22 cellular contexts compared by ENCODE assay signal in the genomic region with DNA sequence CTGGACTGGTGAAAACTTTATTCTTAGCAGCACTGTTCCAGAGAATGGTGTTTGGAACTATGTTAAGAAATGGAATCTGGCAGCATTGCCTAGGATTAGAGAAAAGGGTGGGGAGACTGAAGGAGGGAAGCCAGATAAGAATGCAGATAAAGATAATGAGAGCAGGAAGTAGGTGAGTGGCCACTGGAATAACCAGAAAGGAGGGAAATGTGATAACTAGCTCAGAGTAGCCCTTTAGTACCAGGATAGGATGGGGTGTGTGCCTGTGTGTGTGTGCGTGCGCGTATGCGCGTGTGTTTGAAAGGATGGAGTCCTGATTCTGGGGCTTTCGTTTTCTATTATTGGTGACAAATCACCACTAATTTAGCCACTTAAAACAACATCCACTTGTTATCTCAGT. TPM values are rescaled to one million over a fixed set of nuclear protein-coding genes. Genes with fewer than 3 reads are reported as not detected.
DNase-seq lines count a peak whose midpoint lies in the region; ATAC-seq and TF ChIP-seq lines count a peak whose summit lies in the region.
"Had no signal": no experiment of that assay in that cellular context is flagged by ENCODE, and none has a peak within 500 bp of the region (broad histone marks: within the 10 kb centered on the region; RNA-seq: fewer than 3 reads in every experiment).

No MANE protein-coding gene starts in this region.

- DNase-seq in NCI-H2196 (lab: John Stamatoyannopoulos, UW; ENCODE audit: unreplicated experiment) (peak; percentile 8), NCI-H2196 treated with DMSO at 0.1 percent for 48 hours (lab: John Stamatoyannopoulos, UW; ENCODE audit: unreplicated experiment) (no peak), left kidney (ENCODE audit: low read depth, low spot score) (peak; percentile 24), ureter (ENCODE audit: low spot score) (peak; percentile 60), dermis blood vessel endothelial cell (no peak), H7 (no peak)
- DNase-seq: activated effector memory CD4-positive, alpha-beta T cell treated with anti-CD3 and anti-CD28 coated beads, Interleukin-2, amount 50 U/mL, for 16 hours; amygdala; CD4-positive, alpha-beta T cell; cerebellar nuclear complex; foreskin fibroblast; MG63; naive thymus-derived CD4-positive, alpha-beta T cell; NCI-H187 treated with DMSO at 0.1 percent for 48 hours; NCI-H524 treated with DMSO at 0.1 percent for 48 hours; OCI-M1; posterior cingulate gyrus; SJCRH30 had no signal

- H3K27me3 ChIP-seq in H7 (ENCODE audit: control insufficient read depth, insufficient read depth, low read length): no peaks in the 10 kb centered on the region
- H3K27me3 ChIP-seq: MG63, SJCRH30, tibial nerve had no signal

- TF ChIP-seq CTCF in VCaP (conservative IDR thresholded peaks at IDR 0.05): no peak

- ATAC-seq in HG02678 (IDR thresholded peaks at IDR 0.05; ENCODE audit: unreplicated experiment): no peak
- ATAC-seq: HepG2; naive thymus-derived CD4-positive, alpha-beta T cell had no signal

- H3K27ac ChIP-seq in VCaP: peak overlapping the region; percentile 49; the same call in 1 of the 2 replicates
- H3K27ac ChIP-seq: SJCRH30, tibial nerve had no signal

- no peak overlapping the region for H3K4me3 ChIP-seq in H7 (ENCODE audit: insufficient read depth, low read depth, low read length)
- H3K4me3 ChIP-seq: MG63, SJCRH30, tibial nerve had no signal

- H3K36me3 ChIP-seq in H7 (replicated peaks; ENCODE audit: control insufficient read depth, insufficient read depth, low read length): no peaks in the 10 kb centered on the region
- H3K36me3 ChIP-seq: MG63, SJCRH30, tibial nerve had no signal

RNA-seq across cellular contexts. Expression of a gene that starts 33.4 kb away (rescaled TPM):
- total RNA-seq in ureter (109 TPM), dermis blood vessel endothelial cell (127 TPM in 2 replicates)
- total RNA-seq in H7 (2014; rRNA removed; shearing (Covaris generic)): 0.35 and 0.52 TPM in 2 replicates

Comparison
In these comparisons a context has a peak if more than half of its experiments do, and no peak if none do; other contexts are left out.
1. DNase-seq: peak in NCI-H2196 (single experiment), left kidney (single experiment) and ureter (single experiment); none in NCI-H2196 treated with DMSO at 0.1 percent for 48 hours (single experiment), dermis blood vessel endothelial cell (single experiment) and H7 (single experiment).
2. RNA of a gene that starts 33.4 kb away (total RNA-seq): 127 TPM in dermis blood vessel endothelial cell and 109 TPM in ureter (single experiment); 0.35 to 0.52 TPM in H7; every median in the first group is over 10 times any median in the second.